Comparison of ENCODE assay signal across 10 cellular contexts in the genomic region with DNA sequence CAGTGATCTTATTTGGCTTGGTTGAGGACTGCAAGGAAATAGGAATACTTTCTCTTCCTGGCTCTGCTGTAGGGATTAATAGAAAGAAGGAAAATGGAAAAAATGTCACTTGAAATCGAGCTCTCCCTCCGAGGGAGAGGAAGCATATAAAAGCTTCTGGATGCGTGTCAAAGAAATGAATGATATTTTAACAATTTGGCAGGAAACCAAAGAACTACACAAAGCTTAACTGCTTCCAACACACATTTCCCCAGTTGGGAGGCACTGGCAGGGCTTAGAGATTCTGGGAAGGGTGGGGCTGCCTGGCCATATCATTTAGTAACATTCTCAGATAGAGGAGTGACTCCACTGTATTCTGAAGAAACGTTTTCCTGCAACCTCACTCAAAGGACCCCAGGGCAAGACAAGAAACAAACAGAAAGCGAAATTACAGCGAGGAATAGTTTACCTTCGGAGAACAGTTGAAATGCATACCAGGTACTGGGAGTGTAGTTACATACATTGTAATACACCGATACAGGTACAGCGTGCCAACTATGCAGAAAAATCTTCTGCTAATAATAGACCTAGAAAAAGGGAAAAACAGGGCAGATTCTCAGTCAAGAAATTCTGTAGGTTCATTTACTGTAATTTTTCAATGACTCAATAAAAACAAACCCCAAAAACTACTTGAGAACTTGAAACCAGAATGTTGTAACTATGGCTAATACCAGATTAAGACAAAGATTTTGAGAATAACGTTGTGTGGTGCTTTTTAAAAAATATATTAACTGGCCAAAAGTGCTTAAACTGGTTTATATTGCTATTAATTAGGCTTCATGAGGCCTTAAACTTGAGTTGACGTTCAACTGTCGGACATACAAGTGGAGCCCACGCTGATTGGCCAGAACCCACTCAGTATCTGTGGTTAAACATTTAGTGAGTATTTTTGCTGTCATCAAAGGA.
DNase-seq lines count a peak whose midpoint lies in the region; ATAC-seq lines count a peak whose summit lies in the region.
"Had no signal": no experiment of that assay in that cellular context is flagged by ENCODE, and none has a peak within 500 bp of the region (broad histone marks: within the 10 kb centered on the region; RNA-seq: fewer than 3 reads in every experiment).

No MANE protein-coding gene starts in this region.

- no peak overlapping the region for H3K14ac ChIP-seq in mesenchymal stem cell (ENCODE audit: low read length in 2 of 2)

- peak overlapping the region in 1 of 2 experiments; percentile 69 for H3K4me3 ChIP-seq in mesenchymal stem cell (ENCODE audit: insufficient read depth in 1 of 2, low read depth in 1 of 2, low read length in 2 of 2)

- 98% methylated on average over 7 of the region's 13 CpGs for WGBS in mesenchymal stem cell

- no peaks in the 10 kb centered on the region for H3K9me3 ChIP-seq in mesenchymal stem cell (ENCODE audit: control insufficient read depth, low read length)

- H4K8ac ChIP-seq in mesenchymal stem cell (ENCODE audit: low read length): no peak overlapping the region

- H3K4ac ChIP-seq in mesenchymal stem cell (ENCODE audit: low read depth in 1 of 2, low read length in 2 of 2): no peak overlapping the region

- H3K27ac ChIP-seq in mesenchymal stem cell (ENCODE audit: low read length, poor library complexity, severe bottlenecking): no peak overlapping the region
- H3K27ac ChIP-seq: HL-60 had no signal

- H3K23ac ChIP-seq in mesenchymal stem cell (ENCODE audit: low read length in 2 of 2): no peak overlapping the region

- H2AK5ac ChIP-seq in mesenchymal stem cell (ENCODE audit: low read length, severe bottlenecking): no peak overlapping the region

- no peak overlapping the region for H2AFZ ChIP-seq in mesenchymal stem cell (ENCODE audit: low read depth, low read length)

- H3K9ac ChIP-seq in mesenchymal stem cell (ENCODE audit: low read length): peak overlapping the region; percentile 87

- no peak overlapping the region for H2BK5ac ChIP-seq in mesenchymal stem cell (ENCODE audit: low read depth, low read length, poor library complexity, severe bottlenecking)

- no peaks in the 10 kb centered on the region for H3K36me3 ChIP-seq in mesenchymal stem cell (ENCODE audit: control insufficient read depth in 1 of 2, insufficient read depth in 2 of 2, low read depth in 1 of 2, low read length in 2 of 2)

- DNase-seq in A172 (ENCODE audit: low spot score) (peak; percentile 65), HUDEP-2 (lab: John Stamatoyannopoulos, UW; ENCODE audit: unreplicated experiment in 76 of 76) (peak in 73 of 76 experiments; percentile 49 to 98 (median 87)), cerebellum (ENCODE audit: low spot score) (peak; percentile 15), mesenchymal stem cell (no peak), 8988T (no peak), hypothalamus (lab: John Stamatoyannopoulos, UW) (no peak)
- DNase-seq in stimulated activated naive CD4-positive, alpha-beta T cell (lab: John Stamatoyannopoulos, UW): no peak
- DNase-seq: DND-41 had no signal

- no peaks in the 10 kb centered on the region for H3K27me3 ChIP-seq in mesenchymal stem cell (ENCODE audit: control insufficient read depth in 1 of 2, insufficient read depth in 1 of 2, low read length in 2 of 2)

- no peak overlapping the region for H4K91ac ChIP-seq in mesenchymal stem cell (ENCODE audit: low read length)

- no peak overlapping the region for H3K4me2 ChIP-seq in mesenchymal stem cell (ENCODE audit: low read length, poor library complexity, severe bottlenecking)

- H2BK120ac ChIP-seq in mesenchymal stem cell (ENCODE audit: low read depth, low read length): no peak overlapping the region

- no peak for ATAC-seq in HG02884 (IDR thresholded peaks at IDR 0.05; ENCODE audit: unreplicated experiment)

- H3K18ac ChIP-seq in mesenchymal stem cell (ENCODE audit: low read depth in 1 of 2, low read length in 2 of 2): no peak overlapping the region

- H2BK12ac ChIP-seq in mesenchymal stem cell (ENCODE audit: low read length in 2 of 2): no peak overlapping the region

- no peak overlapping the region for H2BK15ac ChIP-seq in mesenchymal stem cell (ENCODE audit: low read depth, poor library complexity, severe bottlenecking)

- peaks cover 2% of the 10 kb centered on the region for H3K79me1 ChIP-seq in mesenchymal stem cell (replicated peaks; ENCODE audit: low read length, poor library complexity, severe bottlenecking)

- H3K4me1 ChIP-seq in mesenchymal stem cell (ENCODE audit: control insufficient read depth, insufficient read depth, low read depth, low read length): peaks cover 3% of the 10 kb centered on the region

Comparison
In these comparisons a context has a peak if more than half of its experiments do, and no peak if none do; other contexts are left out.
1. DNase-seq: peak in A172 (single experiment), HUDEP-2 (73 of 76) and cerebellum (single experiment); none in mesenchymal stem cell (single experiment), 8988T (single experiment), stimulated activated naive CD4-positive, alpha-beta T cell (0 of 6) and hypothalamus (0 of 51).